1 cellular context compared by ENCODE assay signal in the genomic region with DNA sequence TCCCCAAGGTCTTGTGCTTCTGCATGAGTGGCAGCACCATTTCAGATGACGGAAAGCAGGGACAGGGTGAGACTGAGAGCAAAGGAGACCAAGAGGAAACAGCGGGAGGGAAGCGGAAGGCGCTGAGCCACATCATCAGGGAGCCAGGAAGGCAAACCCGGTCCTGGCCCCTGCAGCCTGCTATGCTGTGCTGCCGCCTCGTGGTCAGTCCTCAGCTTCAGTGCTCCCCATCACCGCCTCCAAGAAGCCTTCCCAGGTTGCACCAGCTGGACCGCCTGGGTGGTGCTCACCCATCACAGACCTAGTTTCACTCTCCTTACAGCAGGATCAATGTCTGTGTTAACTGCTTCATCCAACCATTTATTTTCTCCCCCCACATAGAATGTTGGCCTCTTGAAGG.
A peak's percentile ranks its signal among the peaks of the same experiment; 100 is the strongest.
TF ChIP-seq lines count a peak whose summit lies in the region.

No MANE protein-coding gene starts in this region.

TF ChIP-seq in WTC11, 78 proteins besides CTCF, POLR2A, EP300 and RAD21 (continued from another document):
- TF ChIP-seq, protein P1, sequence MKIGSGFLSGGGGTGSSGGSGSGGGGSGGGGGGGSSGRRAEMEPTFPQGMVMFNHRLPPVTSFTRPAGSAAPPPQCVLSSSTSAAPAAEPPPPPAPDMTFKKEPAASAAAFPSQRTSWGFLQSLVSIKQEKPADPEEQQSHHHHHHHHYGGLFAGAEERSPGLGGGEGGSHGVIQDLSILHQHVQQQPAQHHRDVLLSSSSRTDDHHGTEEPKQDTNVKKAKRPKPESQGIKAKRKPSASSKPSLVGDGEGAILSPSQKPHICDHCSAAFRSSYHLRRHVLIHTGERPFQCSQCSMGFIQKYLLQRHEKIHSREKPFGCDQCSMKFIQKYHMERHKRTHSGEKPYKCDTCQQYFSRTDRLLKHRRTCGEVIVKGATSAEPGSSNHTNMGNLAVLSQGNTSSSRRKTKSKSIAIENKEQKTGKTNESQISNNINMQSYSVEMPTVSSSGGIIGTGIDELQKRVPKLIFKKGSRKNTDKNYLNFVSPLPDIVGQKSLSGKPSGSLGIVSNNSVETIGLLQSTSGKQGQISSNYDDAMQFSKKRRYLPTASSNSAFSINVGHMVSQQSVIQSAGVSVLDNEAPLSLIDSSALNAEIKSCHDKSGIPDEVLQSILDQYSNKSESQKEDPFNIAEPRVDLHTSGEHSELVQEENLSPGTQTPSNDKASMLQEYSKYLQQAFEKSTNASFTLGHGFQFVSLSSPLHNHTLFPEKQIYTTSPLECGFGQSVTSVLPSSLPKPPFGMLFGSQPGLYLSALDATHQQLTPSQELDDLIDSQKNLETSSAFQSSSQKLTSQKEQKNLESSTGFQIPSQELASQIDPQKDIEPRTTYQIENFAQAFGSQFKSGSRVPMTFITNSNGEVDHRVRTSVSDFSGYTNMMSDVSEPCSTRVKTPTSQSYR (CRISPR knock-in tag; IDR thresholded peaks at IDR 0.05): 0 out of 2 replicates have a peak, but pooled peaks have one; percentile 35
- peak; percentile 29; the same call in 1 of the 2 replicates for TF ChIP-seq ZNF121 (CRISPR knock-in tag; IDR thresholded peaks at IDR 0.05)
- 0 out of 2 replicates have a peak, but pooled peaks have one; percentile 36 for TF ChIP-seq TP53 (CRISPR knock-in tag; IDR thresholded peaks at IDR 0.05)
- peak; percentile 91 for TF ChIP-seq ZNF263 (CRISPR knock-in tag; IDR thresholded peaks at IDR 0.05; ENCODE audit: low read depth)
- TF ChIP-seq SMAD3 (CRISPR knock-in tag; IDR thresholded peaks at IDR 0.05; ENCODE audit: borderline replicate concordance): no peak
- no peak for TF ChIP-seq FOXP4 (CRISPR knock-in tag; IDR thresholded peaks at IDR 0.05)
